14 cellular contexts compared by ENCODE assay signal in genomic region chr3:53123510-53123909, GRCh38. TPM values are rescaled to one million over a fixed set of nuclear protein-coding genes. Genes with fewer than 3 reads are reported as not detected.
A peak's percentile ranks its signal among the peaks of the same experiment; 100 is the strongest.
DNase-seq lines count a peak whose midpoint lies in the region; ATAC-seq and TF ChIP-seq lines count a peak whose summit lies in the region.
"Had no signal": no experiment of that assay in that cellular context is flagged by ENCODE, and none has a peak within 500 bp of the region (broad histone marks: within the 10 kb centered on the region; RNA-seq: fewer than 3 reads in every experiment).

No MANE protein-coding gene starts in this region.

- H3K4me3 ChIP-seq in HL-60 (replicated peaks; ENCODE audit: insufficient read depth, low read length) (no peak overlapping the region), subcutaneous abdominal adipose tissue (ENCODE audit: low read depth in 1 of 5, low read length in 5 of 5) (no peak overlapping the region)
- H3K4me3 ChIP-seq: GM12878, GM23248 had no signal

- peaks cover 19 to 77% (median 62%) of the 10 kb centered on the region in 5 donors for H3K36me3 ChIP-seq in subcutaneous abdominal adipose tissue (ENCODE audit: control insufficient read depth in 5 of 5, insufficient read depth in 5 of 5, low read length in 5 of 5)

- no peaks in the 10 kb centered on the region for H3K9me3 Mint-ChIP-seq in activated naive CD8-positive, alpha-beta T cell treated with anti-CD3 and anti-CD28 coated beads, Interleukin-2, amount 10 ng/mL, durations not matched to agents 7 days and 5 days
- H3K9me3 Mint-ChIP-seq in activated naive CD8-positive, alpha-beta T cell treated with anti-CD3 and anti-CD28 coated beads for 36 hours, result no peaks in the 10 kb centered on the region
- no peaks in the 10 kb centered on the region for H3K9me3 Mint-ChIP-seq in dendritic cell treated with granulocyte-macrophage colony-stimulating factor and Interleukin-4, amounts not matched to agents 40 ng/mL and 50 ng/mL, for 4 days
- no peaks in the 10 kb centered on the region for H3K9me3 Mint-ChIP-seq in type B pancreatic cell
- H3K9me3 Mint-ChIP-seq: CD4-positive, alpha-beta memory T cell had no signal

- TF ChIP-seq CTCF in HL-60 (IDR thresholded peaks at IDR 0.05; ENCODE audit: insufficient read depth, low read length) (no peak), type B pancreatic cell (conservative IDR thresholded peaks at IDR 0.05) (no peak)

- peaks cover 16% of the 10 kb centered on the region for H3K36me3 Mint-ChIP-seq in activated naive CD8-positive, alpha-beta T cell treated with anti-CD3 and anti-CD28 coated beads, Interleukin-2, amount 10 ng/mL, durations not matched to agents 7 days and 5 days
- peaks cover 20% of the 10 kb centered on the region for H3K36me3 Mint-ChIP-seq in activated naive CD8-positive, alpha-beta T cell treated with anti-CD3 and anti-CD28 coated beads for 36 hours
- peaks cover 83% of the 10 kb centered on the region for H3K36me3 Mint-ChIP-seq in dendritic cell treated with granulocyte-macrophage colony-stimulating factor and Interleukin-4, amounts not matched to agents 40 ng/mL and 50 ng/mL, for 4 days (ENCODE audit: low read depth)
- peaks cover 20% of the 10 kb centered on the region for H3K36me3 Mint-ChIP-seq in type B pancreatic cell

- POLR2A ChIA-PET in activated naive CD8-positive, alpha-beta T cell treated with anti-CD3 and anti-CD28 coated beads, Interleukin-2, amount 10 ng/mL, durations not matched to agents 7 days and 5 days (lab: Charles Lee), result no interaction called here

- H3K4me1 ChIP-seq in subcutaneous abdominal adipose tissue (ENCODE audit: control insufficient read depth in 5 of 5, insufficient read depth in 5 of 5, low read length in 5 of 5), result peaks cover 0 to 16% (median 12%) of the 10 kb centered on the region in 5 donors

- ATAC-seq in activated naive CD8-positive, alpha-beta T cell treated with anti-CD3 and anti-CD28 coated beads, Interleukin-2, amount 10 ng/mL, durations not matched to agents 7 days and 5 days (ENCODE audit: low read depth), result no peak
- ATAC-seq: GM12878, HCT116 had no signal

- H3K4me1 Mint-ChIP-seq in activated naive CD8-positive, alpha-beta T cell treated with anti-CD3 and anti-CD28 coated beads, Interleukin-2, amount 10 ng/mL, durations not matched to agents 7 days and 5 days, result peaks cover 8% of the 10 kb centered on the region
- H3K4me1 Mint-ChIP-seq in activated naive CD8-positive, alpha-beta T cell treated with anti-CD3 and anti-CD28 coated beads for 36 hours, result peaks cover 9% of the 10 kb centered on the region
- H3K4me1 Mint-ChIP-seq in dendritic cell treated with granulocyte-macrophage colony-stimulating factor and Interleukin-4, amounts not matched to agents 40 ng/mL and 50 ng/mL, for 4 days (ENCODE audit: low read depth), result peaks cover 25% of the 10 kb centered on the region
- no peaks in the 10 kb centered on the region for H3K4me1 Mint-ChIP-seq in type B pancreatic cell (ENCODE audit: unreplicated experiment)

- intact Hi-C loops in dendritic cell treated with granulocyte-macrophage colony-stimulating factor and Interleukin-4, amounts not matched to agents 40 ng/mL and 50 ng/mL, for 4 days (cut with micrococcal nuclease), result loop anchor here (10.0 kb wide), 1 partner anchor 221 kb away; the partner anchor contains the start of gene DCP1A

- H3K9me3 ChIP-seq in subcutaneous abdominal adipose tissue (ENCODE audit: control insufficient read depth in 5 of 5, low read length in 5 of 5), result no peaks in the 10 kb centered on the region

- peak; percentile 5 for DNase-seq in activated naive CD8-positive, alpha-beta T cell treated with anti-CD3 and anti-CD28 coated beads, Interleukin-2, amount 10 ng/mL, durations not matched to agents 7 days and 5 days
- DNase-seq in activated naive CD8-positive, alpha-beta T cell treated with anti-CD3 and anti-CD28 coated beads for 36 hours, result no peak
- DNase-seq in HL-60 (ENCODE audit: low read depth in 1 of 2, low spot score in 1 of 2) (no peak), HK-2 (ENCODE audit: unreplicated experiment) (no peak), type B pancreatic cell (ENCODE audit: extremely low spot score, unreplicated experiment) (no peak)
- DNase-seq: 8988T; C1 segment of cervical spinal cord; CD4-positive, alpha-beta memory T cell; DMS79; GM23248 had no signal

- H3K27me3 ChIP-seq in HL-60 (ENCODE audit: insufficient read depth, poor library complexity, severe bottlenecking) (no peaks in the 10 kb centered on the region), subcutaneous abdominal adipose tissue (ENCODE audit: control insufficient read depth in 5 of 5, insufficient read depth in 4 of 5, low read length in 5 of 5) (no peaks in the 10 kb centered on the region)

- H3K27ac ChIP-seq in HL-60 (replicated peaks) (peak overlapping the region; percentile 61), subcutaneous abdominal adipose tissue (ENCODE audit: low read depth, low read length) (peak overlapping the region; percentile 79)
- H3K27ac ChIP-seq: GM23248 had no signal

- H3K4me3 Mint-ChIP-seq in activated naive CD8-positive, alpha-beta T cell treated with anti-CD3 and anti-CD28 coated beads, Interleukin-2, amount 10 ng/mL, durations not matched to agents 7 days and 5 days, result no peak overlapping the region
- H3K4me3 Mint-ChIP-seq in activated naive CD8-positive, alpha-beta T cell treated with anti-CD3 and anti-CD28 coated beads for 36 hours, result no peak overlapping the region
- no peak overlapping the region for H3K4me3 Mint-ChIP-seq in dendritic cell treated with granulocyte-macrophage colony-stimulating factor and Interleukin-4, amounts not matched to agents 40 ng/mL and 50 ng/mL, for 4 days
- H3K4me3 Mint-ChIP-seq in type B pancreatic cell, result no peak overlapping the region
- H3K4me3 Mint-ChIP-seq: CD4-positive, alpha-beta memory T cell had no signal

- no peaks in the 10 kb centered on the region for H3K27me3 Mint-ChIP-seq in activated naive CD8-positive, alpha-beta T cell treated with anti-CD3 and anti-CD28 coated beads, Interleukin-2, amount 10 ng/mL, durations not matched to agents 7 days and 5 days
- H3K27me3 Mint-ChIP-seq in activated naive CD8-positive, alpha-beta T cell treated with anti-CD3 and anti-CD28 coated beads for 36 hours, result no peaks in the 10 kb centered on the region
- H3K27me3 Mint-ChIP-seq in dendritic cell treated with granulocyte-macrophage colony-stimulating factor and Interleukin-4, amounts not matched to agents 40 ng/mL and 50 ng/mL, for 4 days, result no peaks in the 10 kb centered on the region
- H3K27me3 Mint-ChIP-seq in type B pancreatic cell, result no peaks in the 10 kb centered on the region
- H3K27me3 Mint-ChIP-seq: CD4-positive, alpha-beta memory T cell had no signal

- peak overlapping the region; percentile 1 for H3K27ac Mint-ChIP-seq in activated naive CD8-positive, alpha-beta T cell treated with anti-CD3 and anti-CD28 coated beads, Interleukin-2, amount 10 ng/mL, durations not matched to agents 7 days and 5 days
- H3K27ac Mint-ChIP-seq in activated naive CD8-positive, alpha-beta T cell treated with anti-CD3 and anti-CD28 coated beads for 36 hours, result no peak overlapping the region
- H3K27ac Mint-ChIP-seq in dendritic cell treated with granulocyte-macrophage colony-stimulating factor and Interleukin-4, amounts not matched to agents 40 ng/mL and 50 ng/mL, for 4 days, result peak overlapping the region; percentile 26
- no peak overlapping the region for H3K27ac Mint-ChIP-seq in type B pancreatic cell

- peak overlapping the region in 2 of 5 donors; percentile 2 to 23 for H3K9ac ChIP-seq in subcutaneous abdominal adipose tissue (ENCODE audit: low read length in 5 of 5)
- H3K9ac ChIP-seq: GM23248 had no signal

RNA-seq across cellular contexts. Expression of gene RFT1, which starts 6.7 kb away (rescaled TPM):
- total RNA-seq in activated naive CD8-positive, alpha-beta T cell treated with anti-CD3 and anti-CD28 coated beads, Interleukin-2, amount 10 ng/mL, durations not matched to agents 7 days and 5 days, result 10 to 100 TPM; 27.9 to 32.2 TPM
- total RNA-seq in activated naive CD8-positive, alpha-beta T cell treated with anti-CD3 and anti-CD28 coated beads for 36 hours, result 10 to 100 TPM; 49.3 to 50.7 TPM
- 23.4 and 31.0 TPM in 2 replicates for total RNA-seq in type B pancreatic cell (ENCODE audit: low replicate concordance)

RNA-seq across cellular contexts. Expression of gene PRKCD, which starts 37.5 kb away (rescaled TPM):
- 10 to 100 TPM; 20.5 TPM for total RNA-seq in activated naive CD8-positive, alpha-beta T cell treated with anti-CD3 and anti-CD28 coated beads, Interleukin-2, amount 10 ng/mL, durations not matched to agents 7 days and 5 days
- 10 to 100 TPM; 16.5 to 17.5 TPM for total RNA-seq in activated naive CD8-positive, alpha-beta T cell treated with anti-CD3 and anti-CD28 coated beads for 36 hours
- total RNA-seq in type B pancreatic cell (ENCODE audit: low replicate concordance), result 24.0 and 37.4 TPM in 2 replicates

Comparison
In these comparisons a context has a peak if more than half of its experiments do, and no peak if none do; other contexts are left out.
1. H3K27ac Mint-ChIP-seq: peak in activated naive CD8-positive, alpha-beta T cell treated with anti-CD3 and anti-CD28 coated beads, Interleukin-2, amount 10 ng/mL, durations not matched to agents 7 days and 5 days (single experiment) and dendritic cell treated with granulocyte-macrophage colony-stimulating factor and Interleukin-4, amounts not matched to agents 40 ng/mL and 50 ng/mL, for 4 days (single experiment); none in activated naive CD8-positive, alpha-beta T cell treated with anti-CD3 and anti-CD28 coated beads for 36 hours (single experiment) and type B pancreatic cell (single experiment).